1 cellular context compared by ENCODE assay signal in the genomic region with DNA sequence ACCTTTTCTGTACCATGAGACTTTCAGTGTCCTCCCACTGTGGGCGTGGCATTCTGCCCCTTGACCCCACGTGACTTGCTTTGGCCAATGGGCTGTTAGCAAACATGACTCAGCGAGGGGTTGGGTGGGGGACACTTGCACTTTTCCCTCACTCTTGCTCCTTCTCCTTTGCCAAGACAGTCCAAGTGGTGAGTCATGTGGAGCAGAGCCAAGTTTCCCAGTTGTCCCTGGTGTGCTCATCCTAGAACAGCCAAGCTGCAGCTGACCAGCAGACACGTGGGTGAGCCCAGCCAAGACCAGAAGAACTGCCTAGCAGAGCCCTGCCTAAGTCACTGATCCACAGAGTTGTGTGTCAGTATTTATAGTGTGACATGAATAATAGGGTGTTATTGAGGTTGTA.
TF ChIP-seq lines count a peak whose summit lies in the region.

No MANE protein-coding gene starts in this region.

TF ChIP-seq in K562, 482 proteins besides CTCF, POLR2A, EP300 and RAD21 (continued from another document and continues in another):
- TF ChIP-seq ZNF639 (CRISPR knock-in tag; conservative IDR thresholded peaks at IDR 0.05 in 1 of 2, IDR thresholded peaks at IDR 0.05 in 1 of 2) (no peak), MIER1 (IDR thresholded peaks at IDR 0.05; ENCODE audit: low read depth) (no peak), NEUROD1 (IDR thresholded peaks at IDR 0.05; ENCODE audit: borderline replicate concordance, low read depth, low read length, partially characterized antibody) (no peak), ZBED1 (IDR thresholded peaks at IDR 0.05) (no peak), CBFA2T2 (conservative IDR thresholded peaks at IDR 0.05) (peak; percentile 43), ZNF197 (CRISPR knock-in tag; IDR thresholded peaks at IDR 0.05; ENCODE audit: low read depth) (no peak), SP2 (IDR thresholded peaks at IDR 0.05; ENCODE audit: extremely low read depth, low read depth, low read length, poor library complexity, severe bottlenecking) (no peak), VEZF1 (CRISPR knock-in tag; IDR thresholded peaks at IDR 0.05) (peak; percentile 40; the same call in 1 of the 2 replicates), ATF1 (CRISPR knock-in tag; IDR thresholded peaks at IDR 0.05) (no peak), ATF1 (tag; IDR thresholded peaks at IDR 0.05) (no peak), E2F8 (IDR thresholded peaks at IDR 0.05; ENCODE audit: low read depth, partially characterized antibody) (no peak), ZNF780A (CRISPR knock-in tag; IDR thresholded peaks at IDR 0.05) (no peak), FOXA3 (CRISPR knock-in tag; conservative IDR thresholded peaks at IDR 0.05 in 1 of 2, IDR thresholded peaks at IDR 0.05 in 1 of 2) (no peak), SMAD3 (CRISPR knock-in tag; conservative IDR thresholded peaks at IDR 0.05) (no peak), ZNF583 (CRISPR knock-in tag; IDR thresholded peaks at IDR 0.05) (no peak), SAFB2 (IDR thresholded peaks at IDR 0.05; ENCODE audit: borderline replicate concordance, low read depth, low read length, severe bottlenecking) (no peak), NR2F6 (CRISPR knock-in tag; IDR thresholded peaks at IDR 0.05) (no peak), SOX6 (IDR thresholded peaks at IDR 0.05) (no peak), MCM3 (IDR thresholded peaks at IDR 0.05) (no peak), NR2C2 (CRISPR knock-in tag; IDR thresholded peaks at IDR 0.05) (no peak), NR2C2 (tag; IDR thresholded peaks at IDR 0.05) (peak; percentile 62), JUN (IDR thresholded peaks at IDR 0.05; ENCODE audit: borderline replicate concordance, low read depth, low read length) (0 out of 2 replicates have a peak, but pooled peaks have one; percentile 32), JUN (CRISPR knock-in tag; IDR thresholded peaks at IDR 0.05; ENCODE audit: borderline replicate concordance) (no peak), MAX (CRISPR knock-in tag; IDR thresholded peaks at IDR 0.05) (no peak), CCAR2 (IDR thresholded peaks at IDR 0.05; ENCODE audit: low read depth, low read length) (no peak), PHTF2 (CRISPR knock-in tag; IDR thresholded peaks at IDR 0.05) (no peak), THAP7 (CRISPR knock-in tag; IDR thresholded peaks at IDR 0.05) (no peak), USF2 (CRISPR knock-in tag; IDR thresholded peaks at IDR 0.05) (peak; percentile 93), SRSF1 (IDR thresholded peaks at IDR 0.05; ENCODE audit: low read depth, low read length) (no peak), IRF2 (CRISPR knock-in tag; IDR thresholded peaks at IDR 0.05) (no peak), FOXK2 (conservative IDR thresholded peaks at IDR 0.05 in 1 of 2, IDR thresholded peaks at IDR 0.05 in 1 of 2; ENCODE audit: low read depth in 2 of 2) (no peak), ZNF316 (IDR thresholded peaks at IDR 0.05) (no peak), FOSL1 (tag; conservative IDR thresholded peaks at IDR 0.05) (peak; percentile 89), ZNF696 (CRISPR knock-in tag; conservative IDR thresholded peaks at IDR 0.05) (no peak), IRF9 (tag; IDR thresholded peaks at IDR 0.05) (no peak), ZNF431 (CRISPR knock-in tag; IDR thresholded peaks at IDR 0.05) (no peak), MCM2 (IDR thresholded peaks at IDR 0.05; ENCODE audit: low read depth) (no peak), ZNF140 (CRISPR knock-in tag; IDR thresholded peaks at IDR 0.05) (no peak), TEAD2 (tag; IDR thresholded peaks at IDR 0.05) (no peak), ZFP1 (CRISPR knock-in tag; IDR thresholded peaks at IDR 0.05) (no peak), MAFF (IDR thresholded peaks at IDR 0.05; ENCODE audit: low read length) (no peak)
- TF ChIP-seq, protein P1, sequence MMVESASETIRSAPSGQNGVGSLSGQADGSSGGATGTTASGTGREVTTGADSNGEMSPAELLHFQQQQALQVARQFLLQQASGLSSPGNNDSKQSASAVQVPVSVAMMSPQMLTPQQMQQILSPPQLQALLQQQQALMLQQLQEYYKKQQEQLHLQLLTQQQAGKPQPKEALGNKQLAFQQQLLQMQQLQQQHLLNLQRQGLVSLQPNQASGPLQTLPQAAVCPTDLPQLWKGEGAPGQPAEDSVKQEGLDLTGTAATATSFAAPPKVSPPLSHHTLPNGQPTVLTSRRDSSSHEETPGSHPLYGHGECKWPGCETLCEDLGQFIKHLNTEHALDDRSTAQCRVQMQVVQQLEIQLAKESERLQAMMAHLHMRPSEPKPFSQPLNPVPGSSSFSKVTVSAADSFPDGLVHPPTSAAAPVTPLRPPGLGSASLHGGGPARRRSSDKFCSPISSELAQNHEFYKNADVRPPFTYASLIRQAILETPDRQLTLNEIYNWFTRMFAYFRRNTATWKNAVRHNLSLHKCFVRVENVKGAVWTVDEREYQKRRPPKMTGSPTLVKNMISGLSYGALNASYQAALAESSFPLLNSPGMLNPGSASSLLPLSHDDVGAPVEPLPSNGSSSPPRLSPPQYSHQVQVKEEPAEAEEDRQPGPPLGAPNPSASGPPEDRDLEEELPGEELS (CRISPR knock-in tag; IDR thresholded peaks at IDR 0.05; ENCODE audit: borderline replicate concordance) = no peak
- TF ChIP-seq, protein P2, sequence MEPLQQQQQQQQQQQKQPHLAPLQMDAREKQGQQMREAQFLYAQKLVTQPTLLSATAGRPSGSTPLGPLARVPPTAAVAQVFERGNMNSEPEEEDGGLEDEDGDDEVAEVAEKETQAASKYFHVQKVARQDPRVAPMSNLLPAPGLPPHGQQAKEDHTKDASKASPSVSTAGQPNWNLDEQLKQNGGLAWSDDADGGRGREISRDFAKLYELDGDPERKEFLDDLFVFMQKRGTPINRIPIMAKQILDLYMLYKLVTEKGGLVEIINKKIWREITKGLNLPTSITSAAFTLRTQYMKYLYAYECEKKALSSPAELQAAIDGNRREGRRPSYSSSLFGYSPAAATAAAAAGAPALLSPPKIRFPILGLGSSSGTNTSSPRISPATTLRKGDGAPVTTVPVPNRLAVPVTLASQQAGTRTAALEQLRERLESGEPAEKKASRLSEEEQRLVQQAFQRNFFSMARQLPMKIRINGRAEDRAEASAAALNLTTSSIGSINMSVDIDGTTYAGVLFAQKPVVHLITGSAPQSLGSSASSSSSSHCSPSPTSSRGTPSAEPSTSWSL (CRISPR knock-in tag; IDR thresholded peaks at IDR 0.05; ENCODE audit: borderline replicate concordance) = no peak
- TF ChIP-seq, protein P3, sequence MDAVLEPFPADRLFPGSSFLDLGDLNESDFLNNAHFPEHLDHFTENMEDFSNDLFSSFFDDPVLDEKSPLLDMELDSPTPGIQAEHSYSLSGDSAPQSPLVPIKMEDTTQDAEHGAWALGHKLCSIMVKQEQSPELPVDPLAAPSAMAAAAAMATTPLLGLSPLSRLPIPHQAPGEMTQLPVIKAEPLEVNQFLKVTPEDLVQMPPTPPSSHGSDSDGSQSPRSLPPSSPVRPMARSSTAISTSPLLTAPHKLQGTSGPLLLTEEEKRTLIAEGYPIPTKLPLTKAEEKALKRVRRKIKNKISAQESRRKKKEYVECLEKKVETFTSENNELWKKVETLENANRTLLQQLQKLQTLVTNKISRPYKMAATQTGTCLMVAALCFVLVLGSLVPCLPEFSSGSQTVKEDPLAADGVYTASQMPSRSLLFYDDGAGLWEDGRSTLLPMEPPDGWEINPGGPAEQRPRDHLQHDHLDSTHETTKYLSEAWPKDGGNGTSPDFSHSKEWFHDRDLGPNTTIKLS (IDR thresholded peaks at IDR 0.05; ENCODE audit: borderline replicate concordance, low read depth) = no peak
- TF ChIP-seq, protein P4, sequence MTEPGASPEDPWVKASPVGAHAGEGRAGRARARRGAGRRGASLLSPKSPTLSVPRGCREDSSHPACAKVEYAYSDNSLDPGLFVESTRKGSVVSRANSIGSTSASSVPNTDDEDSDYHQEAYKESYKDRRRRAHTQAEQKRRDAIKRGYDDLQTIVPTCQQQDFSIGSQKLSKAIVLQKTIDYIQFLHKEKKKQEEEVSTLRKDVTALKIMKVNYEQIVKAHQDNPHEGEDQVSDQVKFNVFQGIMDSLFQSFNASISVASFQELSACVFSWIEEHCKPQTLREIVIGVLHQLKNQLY (CRISPR knock-in tag; conservative IDR thresholded peaks at IDR 0.05) = no peak
- TF ChIP-seq, protein P5, sequence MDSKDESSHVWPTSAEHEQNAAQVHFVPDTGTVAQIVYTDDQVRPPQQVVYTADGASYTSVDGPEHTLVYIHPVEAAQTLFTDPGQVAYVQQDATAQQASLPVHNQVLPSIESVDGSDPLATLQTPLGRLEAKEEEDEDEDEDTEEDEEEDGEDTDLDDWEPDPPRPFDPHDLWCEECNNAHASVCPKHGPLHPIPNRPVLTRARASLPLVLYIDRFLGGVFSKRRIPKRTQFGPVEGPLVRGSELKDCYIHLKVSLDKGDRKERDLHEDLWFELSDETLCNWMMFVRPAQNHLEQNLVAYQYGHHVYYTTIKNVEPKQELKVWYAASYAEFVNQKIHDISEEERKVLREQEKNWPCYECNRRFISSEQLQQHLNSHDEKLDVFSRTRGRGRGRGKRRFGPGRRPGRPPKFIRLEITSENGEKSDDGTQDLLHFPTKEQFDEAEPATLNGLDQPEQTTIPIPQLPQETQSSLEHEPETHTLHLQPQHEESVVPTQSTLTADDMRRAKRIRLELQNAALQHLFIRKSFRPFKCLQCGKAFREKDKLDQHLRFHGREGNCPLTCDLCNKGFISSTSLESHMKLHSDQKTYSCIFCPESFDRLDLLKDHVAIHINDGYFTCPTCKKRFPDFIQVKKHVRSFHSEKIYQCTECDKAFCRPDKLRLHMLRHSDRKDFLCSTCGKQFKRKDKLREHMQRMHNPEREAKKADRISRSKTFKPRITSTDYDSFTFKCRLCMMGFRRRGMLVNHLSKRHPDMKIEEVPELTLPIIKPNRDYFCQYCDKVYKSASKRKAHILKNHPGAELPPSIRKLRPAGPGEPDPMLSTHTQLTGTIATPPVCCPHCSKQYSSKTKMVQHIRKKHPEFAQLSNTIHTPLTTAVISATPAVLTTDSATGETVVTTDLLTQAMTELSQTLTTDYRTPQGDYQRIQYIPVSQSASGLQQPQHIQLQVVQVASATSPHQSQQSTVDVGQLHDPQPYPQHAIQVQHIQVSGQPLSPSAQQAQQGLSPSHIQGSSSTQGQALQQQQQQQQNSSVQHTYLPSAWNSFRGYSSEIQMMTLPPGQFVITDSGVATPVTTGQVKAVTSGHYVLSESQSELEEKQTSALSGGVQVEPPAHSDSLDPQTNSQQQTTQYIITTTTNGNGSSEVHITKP (IDR thresholded peaks at IDR 0.05; ENCODE audit: partially characterized antibody) = no peak
